ENCODE assay signal across 26 cellular contexts in genomic region chr3:146342971-146343370, GRCh38.
A peak's percentile ranks its signal among the peaks of the same experiment; 100 is the strongest.
DNase-seq lines count a peak whose midpoint lies in the region; ATAC-seq and TF ChIP-seq lines count a peak whose summit lies in the region.
"Had no signal": no experiment of that assay in that cellular context is flagged by ENCODE, and none has a peak within 500 bp of the region (broad histone marks: within the 10 kb centered on the region; RNA-seq: fewer than 3 reads in every experiment).

No MANE protein-coding gene starts in this region.

- no peak overlapping the region for H3K27ac Mint-ChIP-seq in activated CD8-positive, alpha-beta T cell treated with anti-CD3 and anti-CD28 coated beads, Interleukin-2, amount 10 ng/mL, durations not matched to agents 7 days and 5 days
- H3K27ac Mint-ChIP-seq: activated CD4-positive, alpha-beta memory T cell treated with anti-CD3 and anti-CD28 coated beads, Interleukin-2, amount 10 ng/mL, durations not matched to agents 7 days and 5 days; CD14-positive monocyte; dendritic cell treated with granulocyte-macrophage colony-stimulating factor and Interleukin-4, amounts not matched to agents 40 ng/mL and 50 ng/mL, for 4 days; immature natural killer cell; natural killer cell had no signal

- H3K23ac ChIP-seq in mesendoderm (ENCODE audit: low read length) = no peak overlapping the region

- H2BK5ac ChIP-seq in mesendoderm (ENCODE audit: low read length) = peak overlapping the region; percentile 21

- H3K36me3 ChIP-seq in BJ (ENCODE audit: control insufficient read depth, insufficient read depth, low read length) (no peaks in the 10 kb centered on the region), mesendoderm (ENCODE audit: control insufficient read depth, insufficient read depth, low read length) (no peaks in the 10 kb centered on the region)
- H3K36me3 ChIP-seq: left lung, uterus had no signal

- H3K27me3 ChIP-seq in BJ (ENCODE audit: control insufficient read depth, insufficient read depth, low read length) (no peaks in the 10 kb centered on the region), mesendoderm (ENCODE audit: insufficient read depth, low read length, poor library complexity) (no peaks in the 10 kb centered on the region)
- H3K27me3 ChIP-seq: left lung, testis, uterus had no signal

- H3K4me3 ChIP-seq in BJ (ENCODE audit: low read depth, low read length) (no peak overlapping the region), mesendoderm (ENCODE audit: low read length) (no peak overlapping the region)
- H3K4me3 ChIP-seq: left lung, testis, uterus had no signal

- no peak overlapping the region for H3K4ac ChIP-seq in mesendoderm (ENCODE audit: low read depth, low read length)

- no peaks in the 10 kb centered on the region for H3K27me3 Mint-ChIP-seq in activated CD8-positive, alpha-beta T cell treated with anti-CD3 and anti-CD28 coated beads, Interleukin-2, amount 10 ng/mL, durations not matched to agents 7 days and 5 days (ENCODE audit: low read depth)
- H3K27me3 Mint-ChIP-seq: activated CD4-positive, alpha-beta memory T cell treated with anti-CD3 and anti-CD28 coated beads, Interleukin-2, amount 10 ng/mL, durations not matched to agents 7 days and 5 days; dendritic cell treated with granulocyte-macrophage colony-stimulating factor and Interleukin-4, amounts not matched to agents 40 ng/mL and 50 ng/mL, for 4 days had no signal

- no peak overlapping the region for H3K18ac ChIP-seq in mesendoderm (ENCODE audit: low read length)

- no peak overlapping the region for H2AK5ac ChIP-seq in mesendoderm (ENCODE audit: low read length)

- peak overlapping the region; percentile 63 for H2BK120ac ChIP-seq in mesendoderm (ENCODE audit: low read depth, low read length)

- ATAC-seq in HG03354 (IDR thresholded peaks at IDR 0.05; ENCODE audit: poor library complexity, severe bottlenecking, unreplicated experiment) (peak; percentile 69), GM21528 (IDR thresholded peaks at IDR 0.05; ENCODE audit: low FRiP score, unreplicated experiment) (no peak), GM19397 (IDR thresholded peaks at IDR 0.05; ENCODE audit: unreplicated experiment) (no peak)
- no peak for ATAC-seq in activated CD8-positive, alpha-beta T cell treated with anti-CD3 and anti-CD28 coated beads, Interleukin-2, amount 10 ng/mL, durations not matched to agents 7 days and 5 days
- ATAC-seq: left lung, natural killer cell had no signal

- peak overlapping the region; percentile 6 for H3K56ac ChIP-seq in mesendoderm (ENCODE audit: low read length)

- no peak overlapping the region for H3K27ac ChIP-seq in mesendoderm (ENCODE audit: low read depth, low read length)
- H3K27ac ChIP-seq: left lung, testis had no signal

- H4K8ac ChIP-seq in mesendoderm (ENCODE audit: low read depth, low read length) = no peak overlapping the region

- H3K9ac ChIP-seq in mesendoderm (ENCODE audit: low read length) = no peak overlapping the region

- CTCF ChIA-PET in BJ (lab: Yijun Ruan, JAX) = interaction anchor here (1.0 kb wide), 1 partner anchor 114 kb away, joined by 3 read pairs; no protein-coding TSS in a partner anchor
- CTCF ChIA-PET in activated CD8-positive, alpha-beta T cell treated with anti-CD3 and anti-CD28 coated beads, Interleukin-2, amount 10 ng/mL, durations not matched to agents 7 days and 5 days (lab: Charles Lee) = no interaction called here

- H4K5ac ChIP-seq in mesendoderm (ENCODE audit: low read length) = peak overlapping the region; percentile 64

- no peaks in the 10 kb centered on the region for H3K4me1 Mint-ChIP-seq in activated CD8-positive, alpha-beta T cell treated with anti-CD3 and anti-CD28 coated beads, Interleukin-2, amount 10 ng/mL, durations not matched to agents 7 days and 5 days (ENCODE audit: low read depth)
- H3K4me1 Mint-ChIP-seq: activated CD4-positive, alpha-beta memory T cell treated with anti-CD3 and anti-CD28 coated beads, Interleukin-2, amount 10 ng/mL, durations not matched to agents 7 days and 5 days; CD14-positive monocyte; immature natural killer cell; natural killer cell had no signal

- POLR2A ChIA-PET in BJ (lab: Charles Lee) = no interaction called here
- POLR2A ChIA-PET in activated CD8-positive, alpha-beta T cell treated with anti-CD3 and anti-CD28 coated beads, Interleukin-2, amount 10 ng/mL, durations not matched to agents 7 days and 5 days (lab: Charles Lee) = no interaction called here

- no peaks in the 10 kb centered on the region for H3K79me2 ChIP-seq in mesendoderm (ENCODE audit: control insufficient read depth, insufficient read depth, low read length)

- H3K4me1 ChIP-seq in mesendoderm (ENCODE audit: control insufficient read depth, low read depth, low read length) = peaks cover 4% of the 10 kb centered on the region
- H3K4me1 ChIP-seq: left lung, testis had no signal

- DNase-seq in BJ (ENCODE audit: low read depth) (peak; percentile 55), fibroblast of gingiva (ENCODE audit: low read depth) (peak; percentile 59), mesendoderm (no peak), NOMO-1 treated with DMSO at 0.1 percent for 48 hours (lab: John Stamatoyannopoulos, UW; ENCODE audit: unreplicated experiment) (no peak)
- no peak for DNase-seq in activated CD8-positive, alpha-beta T cell treated with anti-CD3 and anti-CD28 coated beads, Interleukin-2, amount 10 ng/mL, durations not matched to agents 7 days and 5 days
- DNase-seq: activated CD4-positive, alpha-beta memory T cell treated with anti-CD3 and anti-CD28 coated beads, Interleukin-2, amount 10 ng/mL, durations not matched to agents 7 days and 5 days; activated gamma-delta T cell; foreskin melanocyte; hippocampal formation; immature natural killer cell; left lung; natural killer cell; NCI-H1092 treated with DMSO at 0.1 percent for 48 hours; NCI-H187 treated with DMSO at 0.1 percent for 48 hours; NCI-H524 treated with DMSO at 0.1 percent for 48 hours; retina; stimulated activated CD4-positive, alpha-beta T cell treated with anti-CD3 and anti-CD28 coated beads, Interleukin-4, amount 100 ng/mL, for 24 hours; stimulated activated naive CD4-positive, alpha-beta T cell; T-helper 1 cell; testis; uterus had no signal

- no peak overlapping the region for H3K4me3 Mint-ChIP-seq in activated CD8-positive, alpha-beta T cell treated with anti-CD3 and anti-CD28 coated beads, Interleukin-2, amount 10 ng/mL, durations not matched to agents 7 days and 5 days
- H3K4me3 Mint-ChIP-seq: activated CD4-positive, alpha-beta memory T cell treated with anti-CD3 and anti-CD28 coated beads, Interleukin-2, amount 10 ng/mL, durations not matched to agents 7 days and 5 days; CD14-positive monocyte; dendritic cell treated with granulocyte-macrophage colony-stimulating factor and Interleukin-4, amounts not matched to agents 40 ng/mL and 50 ng/mL, for 4 days; immature natural killer cell; natural killer cell had no signal

- TF ChIP-seq CTCF in BJ (IDR thresholded peaks at IDR 0.05; ENCODE audit: insufficient read depth, low read depth, low read length) = no peak

- H3K9me3 Mint-ChIP-seq in activated CD8-positive, alpha-beta T cell treated with anti-CD3 and anti-CD28 coated beads, Interleukin-2, amount 10 ng/mL, durations not matched to agents 7 days and 5 days (ENCODE audit: insufficient read depth) = no peaks in the 10 kb centered on the region
- H3K9me3 Mint-ChIP-seq: activated CD4-positive, alpha-beta memory T cell treated with anti-CD3 and anti-CD28 coated beads, Interleukin-2, amount 10 ng/mL, durations not matched to agents 7 days and 5 days; dendritic cell treated with granulocyte-macrophage colony-stimulating factor and Interleukin-4, amounts not matched to agents 40 ng/mL and 50 ng/mL, for 4 days; natural killer cell had no signal

- no peaks in the 10 kb centered on the region for H3K79me1 ChIP-seq in mesendoderm (ENCODE audit: low read length)

- H3K36me3 Mint-ChIP-seq in activated CD8-positive, alpha-beta T cell treated with anti-CD3 and anti-CD28 coated beads, Interleukin-2, amount 10 ng/mL, durations not matched to agents 7 days and 5 days (ENCODE audit: low read depth) = no peaks in the 10 kb centered on the region
- H3K36me3 Mint-ChIP-seq: CD14-positive monocyte, immature natural killer cell, natural killer cell had no signal

- H3K4me2 ChIP-seq in mesendoderm (ENCODE audit: low read length) = no peak overlapping the region

- no peak overlapping the region for H2BK15ac ChIP-seq in mesendoderm (replicated peaks; ENCODE audit: low read depth)

Comparison
In these comparisons a context has a peak if more than half of its experiments do, and no peak if none do; other contexts are left out.
1. DNase-seq: peak in BJ (single experiment) and fibroblast of gingiva (single experiment); none in mesendoderm (single experiment), activated CD8-positive, alpha-beta T cell treated with anti-CD3 and anti-CD28 coated beads, Interleukin-2, amount 10 ng/mL, durations not matched to agents 7 days and 5 days (single experiment) and NOMO-1 treated with DMSO at 0.1 percent for 48 hours (single experiment).